Comparison of ENCODE assay signal across 1 cellular context in genomic region chr16:84699147-84699711, GRCh38.
TF ChIP-seq lines count a peak whose summit lies in the region.

No MANE protein-coding gene starts in this region.

TF ChIP-seq in SK-N-SH, 30 proteins besides CTCF, POLR2A, EP300 and RAD21 (continued from another document):
- TF ChIP-seq ZBTB33 (IDR thresholded peaks at IDR 0.05; ENCODE audit: borderline replicate concordance, low read depth) (no peak), PBX3 (IDR thresholded peaks at IDR 0.05) (no peak), JUND (IDR thresholded peaks at IDR 0.05) (no peak), NRF1 (IDR thresholded peaks at IDR 0.05; ENCODE audit: low read depth, low read length) (no peak), GABPA (IDR thresholded peaks at IDR 0.05; ENCODE audit: low read depth) (no peak), RFX5 (IDR thresholded peaks at IDR 0.05; ENCODE audit: low read length) (no peak), MEF2A (IDR thresholded peaks at IDR 0.05; ENCODE audit: borderline replicate concordance, low read depth) (no peak), MXI1 (IDR thresholded peaks at IDR 0.05; ENCODE audit: low read depth, low read length) (no peak), FOXM1 (IDR thresholded peaks at IDR 0.05; ENCODE audit: low read depth) (no peak), POLR2AphosphoS5 (IDR thresholded peaks at IDR 0.05; ENCODE audit: low read depth, low read length) (no peak), RXRA (IDR thresholded peaks at IDR 0.05; ENCODE audit: borderline replicate concordance, low read depth) (no peak), FOXJ3 (CRISPR knock-in tag; IDR thresholded peaks at IDR 0.05) (no peak), RCOR1 (IDR thresholded peaks at IDR 0.05; ENCODE audit: low read length) (no peak), USF1 (IDR thresholded peaks at IDR 0.05; ENCODE audit: borderline replicate concordance, low read depth) (no peak)
